In genomic region chr20:58669287-58670006, GRCh38 we compare ENCODE assay signal across 11 cellular contexts. TPM values are rescaled to one million over a fixed set of nuclear protein-coding genes. Genes with fewer than 3 reads are reported as not detected.
DNase-seq lines count a peak whose midpoint lies in the region; ATAC-seq, FAIRE-seq and TF ChIP-seq lines count a peak whose summit lies in the region.
"Had no signal": no experiment of that assay in that cellular context is flagged by ENCODE, and none has a peak within 500 bp of the region (broad histone marks: within the 10 kb centered on the region; RNA-seq: fewer than 3 reads in every experiment).

No MANE protein-coding gene starts in this region.

- POLR2A ChIA-PET in HepG2 (lab: Yijun Ruan, JAX), result no interaction called here
- POLR2A ChIA-PET in activated B cell treated with CpG ODN at 0.5 μM for 24 hours (lab: Charles Lee), result interaction anchor here (0.6 kb wide), 1 partner anchor 17 kb away, joined by 6 read pairs; no protein-coding TSS in a partner anchor

- intact Hi-C loops in HepG2 (cut with micrococcal nuclease; ENCODE audit: unreplicated experiment) (no loop called here), right lobe of liver (cut with DNase I) (no loop called here), activated B cell treated with CpG ODN at 0.5 μM for 24 hours (cut with micrococcal nuclease) (no loop called here), upper lobe of right lung (cut with DNase I) (no loop called here)

- BruUV-seq in HepG2 (replicated peaks; lab: Mats Ljungman, UMichigan), result no TSS peak

- TF ChIP-seq CTCF in HepG2 (CRISPR knock-in tag; IDR thresholded peaks at IDR 0.05), result no peak
- TF ChIP-seq CTCF in right lobe of liver (IDR thresholded peaks at IDR 0.05), result no peak
- TF ChIP-seq CTCF in activated B cell treated with CpG ODN at 0.5 μM for 24 hours (IDR thresholded peaks at IDR 0.05), result no peak
- no peak for TF ChIP-seq CTCF in upper lobe of right lung (IDR thresholded peaks at IDR 0.05)
- no peak for TF ChIP-seq CTCF in coronary artery (IDR thresholded peaks at IDR 0.05)

- H3K4me3 Mint-ChIP-seq in activated B cell treated with CpG ODN at 0.5 μM for 24 hours, result no peak overlapping the region
- H3K4me3 Mint-ChIP-seq: activated naive CD8-positive, alpha-beta T cell had no signal

- no peak overlapping the region for H2AFZ ChIP-seq in HepG2 (ENCODE audit: low read length)
- H2AFZ ChIP-seq: PC-9 had no signal

- in situ Hi-C loops in HepG2 (cut with HindIII; ENCODE audit: extremely low pct_ligation_motif_present, low pct_unique_long_range_greater_than_20kb), result no loop called here

- H3K9ac ChIP-seq in HepG2 (ENCODE audit: insufficient read depth, low read depth, low read length), result no peak overlapping the region

- TF ChIP-seq EP300 in HepG2 (IDR thresholded peaks at IDR 0.05; ENCODE audit: low read depth in 2 of 2, low read length in 2 of 2) (no peak), HepG2 (CRISPR knock-in tag; IDR thresholded peaks at IDR 0.05; ENCODE audit: borderline replicate concordance) (no peak)

- H3K36me3 ChIP-seq in HepG2 (replicated peaks in 1 of 2; ENCODE audit: control insufficient read depth in 1 of 2, insufficient read depth in 2 of 2, low read length in 2 of 2) (peaks cover 33 to 71% of the 10 kb centered on the region in 2 experiments), right lobe of liver (peaks cover 6 to 58% (median 14%) of the 10 kb centered on the region in 4 donors), upper lobe of right lung (peaks cover 68% of the 10 kb centered on the region)

- H3K36me3 Mint-ChIP-seq in activated B cell treated with CpG ODN at 0.5 μM for 24 hours (ENCODE audit: low read depth), result peaks cover 60% of the 10 kb centered on the region

- H3K27me3 Mint-ChIP-seq in activated B cell treated with CpG ODN at 0.5 μM for 24 hours, result no peaks in the 10 kb centered on the region
- H3K27me3 Mint-ChIP-seq: activated naive CD8-positive, alpha-beta T cell had no signal

- no peak overlapping the region for H3K27ac ChIP-seq in HepG2 (ENCODE audit: extremely low read length, insufficient read depth, low read length)
- H3K27ac ChIP-seq in right lobe of liver, result no peak overlapping the region
- H3K27ac ChIP-seq in upper lobe of right lung, result no peak overlapping the region
- H3K27ac ChIP-seq in coronary artery, result no peak overlapping the region
- H3K27ac ChIP-seq: pancreas, PC-9 had no signal

- TF ChIP-seq RAD21 in HepG2 (CRISPR knock-in tag; IDR thresholded peaks at IDR 0.05), result no peak

- H3K27me3 ChIP-seq in HepG2 (ENCODE audit: control insufficient read depth in 1 of 2, insufficient read depth in 2 of 2, low read length in 2 of 2) (no peaks in the 10 kb centered on the region), right lobe of liver (no peaks in the 10 kb centered on the region), upper lobe of right lung (no peaks in the 10 kb centered on the region)
- H3K27me3 ChIP-seq: pancreas had no signal

- no peaks in the 10 kb centered on the region for H3K9me3 Mint-ChIP-seq in activated B cell treated with CpG ODN at 0.5 μM for 24 hours

- TF ChIP-seq POLR2A in HepG2 (IDR thresholded peaks at IDR 0.05; ENCODE audit: insufficient read depth in 1 of 2, low read depth in 2 of 2, low read length in 2 of 2) (no peak), right lobe of liver (IDR thresholded peaks at IDR 0.05) (no peak)

- ATAC-seq in HepG2 (no peak), right lobe of liver (no peak), HG02943 (IDR thresholded peaks at IDR 0.05; ENCODE audit: low read depth, unreplicated experiment) (peak; percentile 50), activated B cell treated with CpG ODN at 0.5 μM for 24 hours (ENCODE audit: low read depth) (peak; percentile 31), upper lobe of right lung (peak; percentile 72), GM18909 (IDR thresholded peaks at IDR 0.05; ENCODE audit: poor library complexity, unreplicated experiment) (no peak)
- ATAC-seq: pancreas had no signal

- no peak overlapping the region for H3K27ac Mint-ChIP-seq in activated B cell treated with CpG ODN at 0.5 μM for 24 hours

- DNase-seq in HepG2 (ENCODE audit: low spot score) (no peak), right lobe of liver (no peak), activated B cell treated with CpG ODN at 0.5 μM for 24 hours (no peak), upper lobe of right lung (peak; percentile 67), SW480 (ENCODE audit: low spot score) (no peak), coronary artery (ENCODE audit: low spot score) (no peak)
- DNase-seq: pancreas, PC-9 had no signal

- CTCF ChIA-PET in HepG2 (lab: Yijun Ruan, JAX; ENCODE audit: low intra/inter-chr PET ratio, low total read pairs), result no interaction called here
- CTCF ChIA-PET in activated B cell treated with CpG ODN at 0.5 μM for 24 hours (lab: Charles Lee), result interaction anchor here (1.3 kb wide), 1 partner anchor 18 kb away, joined by 4 read pairs; the partner anchor contains the start of gene STX16

- H3K4me1 Mint-ChIP-seq in activated B cell treated with CpG ODN at 0.5 μM for 24 hours, result peaks cover 11% of the 10 kb centered on the region

- peaks cover 23% of the 10 kb centered on the region for H3K79me2 ChIP-seq in HepG2 (ENCODE audit: insufficient read depth, low read length)

- no peak overlapping the region for H3K4me2 ChIP-seq in HepG2 (ENCODE audit: low read depth, low read length)
- H3K4me2 ChIP-seq: PC-9 had no signal

- H3K9me3 ChIP-seq in HepG2 (ENCODE audit: low read length) (no peaks in the 10 kb centered on the region), right lobe of liver (no peaks in the 10 kb centered on the region), upper lobe of right lung (no peaks in the 10 kb centered on the region)
- H3K9me3 ChIP-seq: pancreas had no signal

- H3K4me1 ChIP-seq in HepG2 (ENCODE audit: insufficient read depth, low read length) (no peaks in the 10 kb centered on the region), right lobe of liver (no peaks in the 10 kb centered on the region), upper lobe of right lung (no peaks in the 10 kb centered on the region)
- H3K4me1 ChIP-seq: pancreas had no signal

- FAIRE-seq in HepG2 (lab: Jason Lieb, UNC), result no peak
- FAIRE-seq: pancreas had no signal

- H3K4me3 ChIP-seq in HepG2 (replicated peaks in 1 of 3; ENCODE audit: insufficient read depth in 1 of 3, low read depth in 2 of 3, low read length in 3 of 3) (no peak overlapping the region), right lobe of liver (no peak overlapping the region), upper lobe of right lung (no peak overlapping the region), coronary artery (no peak overlapping the region)
- H3K4me3 ChIP-seq: pancreas, PC-9 had no signal

- 99% methylated on average over 16 of the region's 16 CpGs for WGBS in HepG2 (ENCODE audit: low lambda C conversion rate)
- 83% methylated on average over 10 of the region's 16 CpGs for WGBS in right lobe of liver (ENCODE audit: insufficient coverage, low coverage, low lambda C conversion rate, missing lambda C conversion rate)

- peaks cover 9% of the 10 kb centered on the region for H4K20me1 ChIP-seq in HepG2 (ENCODE audit: insufficient read depth, low read length)

RNA-seq across cellular contexts. Expression of gene STX16, which starts 18.4 kb away (rescaled TPM):
- total RNA-seq in HepG2 (2016; rRNA removed; fragmentation: Illumina TruSeq; extraction: Trizol) (28.0 and 40.5 TPM in 2 replicates), right lobe of liver (10 to 100 TPM; 18.1 to 25.3 (median 22.2) TPM), activated B cell treated with CpG ODN at 0.5 μM for 24 hours (71.4 and 77.4 TPM in 2 replicates), upper lobe of right lung (57.0 TPM)
- total RNA-seq in HepG2 (2016; cell fraction: cytosol; rRNA removed; fragmentation: Illumina TruSeq; extraction: Trizol; ENCODE audit: low read depth), result 42.2 and 47.4 TPM in 2 replicates
- total RNA-seq in HepG2 (2016; cell fraction: insoluble cytoplasmic fraction; rRNA removed; fragmentation: Illumina TruSeq; extraction: Trizol), result 26.0 and 32.7 TPM in 2 replicates
- total RNA-seq in HepG2 (2016; cell fraction: membrane; rRNA removed; fragmentation: Illumina TruSeq; extraction: Trizol), result 41.8 and 44.6 TPM in 2 replicates
- 52.2 and 59.0 TPM in 2 replicates for total RNA-seq in HepG2 (2016; cell fraction: nucleus; rRNA removed; fragmentation: Illumina TruSeq; extraction: Trizol)
- polyA plus RNA-seq in HepG2 (2011; rRNA removed), result 72.7 and 79.2 TPM in 2 replicates
- polyA plus RNA-seq in HepG2 (2011; cell fraction: cytosol; rRNA removed), result 37.3 and 55.0 TPM in 2 replicates
- 168 and 204 TPM in 2 replicates for polyA plus RNA-seq in HepG2 (2011; cell fraction: nucleus; rRNA removed)
- 88.7 and 102 TPM in 2 replicates for polyA plus RNA-seq in HepG2 (2012)
- polyA plus RNA-seq in HepG2 (2016; cell fraction: cytosol; fragmentation: Illumina TruSeq; extraction: Trizol; ENCODE audit: low read depth), result 6.6 and 6.7 TPM in 2 replicates
- 48.8 and 56.0 TPM in 2 replicates for polyA plus RNA-seq in HepG2 (2016; cell fraction: insoluble cytoplasmic fraction; fragmentation: Illumina TruSeq; extraction: Trizol; ENCODE audit: low read depth)
- polyA plus RNA-seq in HepG2 (2016; cell fraction: membrane; fragmentation: Illumina TruSeq; extraction: Trizol; ENCODE audit: low read depth), result 27.8 and 29.3 TPM in 2 replicates
- polyA plus RNA-seq in HepG2 (2016; cell fraction: nucleus; fragmentation: Illumina TruSeq; extraction: Trizol; ENCODE audit: insufficient read depth, low read depth), result 245 and 266 TPM in 2 replicates
- polyA minus RNA-seq in HepG2 (2011; rRNA and poly(A)+ RNA removed; ENCODE audit: low replicate concordance), result 15.4 and 22.9 TPM in 2 replicates
- 18.4 and 26.0 TPM in 2 replicates for polyA minus RNA-seq in HepG2 (2011; cell fraction: cytosol; rRNA and poly(A)+ RNA removed)
- 99.9 and 121 TPM in 2 replicates for polyA minus RNA-seq in HepG2 (2011; cell fraction: nucleus; rRNA and poly(A)+ RNA removed)

RNA-seq across cellular contexts. Expression of gene NPEPL1, which starts 23.2 kb away (rescaled TPM):
- total RNA-seq in HepG2 (2016; rRNA removed; fragmentation: Illumina TruSeq; extraction: Trizol) (0.60 and 4.1 TPM in 2 replicates), right lobe of liver (10 to 100 TPM in 5 of 6 experiments, 1 to 10 TPM in 1; 7.7 to 13.9 (median 10.1) TPM), activated B cell treated with CpG ODN at 0.5 μM for 24 hours (18.7 and 21.5 TPM in 2 replicates), upper lobe of right lung (41.6 TPM)
- 3.0 and 3.1 TPM in 2 replicates for total RNA-seq in HepG2 (2016; cell fraction: cytosol; rRNA removed; fragmentation: Illumina TruSeq; extraction: Trizol; ENCODE audit: low read depth)
- 0.30 and 4.3 TPM in 2 replicates for total RNA-seq in HepG2 (2016; cell fraction: insoluble cytoplasmic fraction; rRNA removed; fragmentation: Illumina TruSeq; extraction: Trizol)
- 0.96 and 1.0 TPM in 2 replicates for total RNA-seq in HepG2 (2016; cell fraction: membrane; rRNA removed; fragmentation: Illumina TruSeq; extraction: Trizol)
- 8.0 and 8.6 TPM in 2 replicates for total RNA-seq in HepG2 (2016; cell fraction: nucleus; rRNA removed; fragmentation: Illumina TruSeq; extraction: Trizol)
- 7.5 and 9.9 TPM in 2 replicates for polyA plus RNA-seq in HepG2 (2011; rRNA removed)
- 1.3 and 1.9 TPM in 2 replicates for polyA plus RNA-seq in HepG2 (2011; cell fraction: cytosol; rRNA removed)
- polyA plus RNA-seq in HepG2 (2011; cell fraction: nucleus; rRNA removed), result 184 and 219 TPM in 2 replicates
- polyA plus RNA-seq in HepG2 (2012), result 16.9 and 23.0 TPM in 2 replicates
- 0.41 and 0.51 TPM in 2 replicates for polyA plus RNA-seq in HepG2 (2016; cell fraction: cytosol; fragmentation: Illumina TruSeq; extraction: Trizol; ENCODE audit: low read depth)
- 0.69 and 1.4 TPM in 2 replicates for polyA plus RNA-seq in HepG2 (2016; cell fraction: insoluble cytoplasmic fraction; fragmentation: Illumina TruSeq; extraction: Trizol; ENCODE audit: low read depth)
- 0.55 and 0.71 TPM in 2 replicates for polyA plus RNA-seq in HepG2 (2016; cell fraction: membrane; fragmentation: Illumina TruSeq; extraction: Trizol; ENCODE audit: low read depth)
- 49.5 and 52.8 TPM in 2 replicates for polyA plus RNA-seq in HepG2 (2016; cell fraction: nucleus; fragmentation: Illumina TruSeq; extraction: Trizol; ENCODE audit: insufficient read depth, low read depth)
- 8.5 and 18.0 TPM in 2 replicates for polyA minus RNA-seq in HepG2 (2011; rRNA and poly(A)+ RNA removed; ENCODE audit: low replicate concordance)
- 0.49 and 0.88 TPM in 2 replicates for polyA minus RNA-seq in HepG2 (2011; cell fraction: cytosol; rRNA and poly(A)+ RNA removed)
- polyA minus RNA-seq in HepG2 (2011; cell fraction: nucleus; rRNA and poly(A)+ RNA removed), result 24.2 and 30.1 TPM in 2 replicates

Comparison
In these comparisons a context has a peak if more than half of its experiments do, and no peak if none do; other contexts are left out.
1. ATAC-seq: peak in HG02943 (single experiment), activated B cell treated with CpG ODN at 0.5 μM for 24 hours (single experiment) and upper lobe of right lung (single experiment); none in HepG2 (single experiment), right lobe of liver (0 of 4) and GM18909 (single experiment).